Comparison of ENCODE assay signal across 8 cellular contexts in the genomic region with DNA sequence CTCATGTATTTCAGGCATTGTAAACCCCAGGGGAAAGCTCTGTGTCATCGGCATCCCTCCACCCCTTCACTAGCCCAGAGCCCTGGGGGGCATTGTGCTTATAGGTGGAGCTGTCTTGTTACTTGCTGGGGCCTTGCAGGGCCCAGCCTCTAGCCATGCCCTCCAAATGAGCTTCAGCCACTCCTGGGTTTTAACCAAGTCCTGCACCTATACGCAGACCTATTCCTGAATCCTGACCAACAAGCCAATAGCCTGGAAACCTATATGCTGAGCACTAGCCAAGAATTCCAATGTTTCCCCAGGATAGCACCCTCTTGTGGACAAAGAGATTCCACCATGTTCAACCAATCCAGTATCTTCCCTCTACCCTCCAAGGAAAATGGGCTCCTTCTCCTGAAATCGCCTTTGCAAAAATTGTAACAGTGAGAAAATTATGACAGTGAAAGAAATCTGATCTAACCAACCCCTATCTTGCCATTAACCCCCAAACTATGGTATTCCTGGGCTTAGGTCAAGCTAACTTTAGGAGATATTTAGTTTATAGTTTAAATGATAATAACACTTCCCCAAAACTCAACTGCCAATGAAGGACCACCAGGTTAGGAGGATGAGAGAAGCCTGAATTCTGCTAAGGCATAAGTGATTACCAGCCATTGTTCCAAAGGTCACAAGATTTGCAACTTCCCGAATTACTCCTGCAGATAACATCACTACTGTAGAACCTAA. TPM values are rescaled to one million over a fixed set of nuclear protein-coding genes. Genes with fewer than 3 reads are reported as not detected.
DNase-seq lines count a peak whose midpoint lies in the region; ATAC-seq and TF ChIP-seq lines count a peak whose summit lies in the region.

No MANE protein-coding gene starts in this region.

- intact Hi-C loops in Calu3 (cut with micrococcal nuclease; ENCODE audit: unreplicated experiment) (loop anchor here (5.0 kb wide), 1 partner anchor 458 kb away; no protein-coding TSS in a partner anchor), IMR-90 (cut with micrococcal nuclease) (no loop called here), left colon (cut with DNase I, micrococcal nuclease) (loop anchor here in 1 of 2 donors (10.0 kb wide), 1 partner anchor 456 kb away; no protein-coding TSS in a partner anchor)

- H2BK5ac ChIP-seq in IMR-90 (ENCODE audit: low read depth, low read length, poor library complexity, severe bottlenecking): no peak overlapping the region

- H3K4me1 Mint-ChIP-seq in Calu3 (ENCODE audit: low read depth, unreplicated experiment): no peaks in the 10 kb centered on the region

- no CpG with 5 or more reads among the region's 4 CpGs for WGBS in IMR-90 (ENCODE audit: extremely low coverage in 2 of 2, insufficient read length in 1 of 2), 2 experiments

- H3K9me1 ChIP-seq in IMR-90 (ENCODE audit: insufficient read depth, low read length): peaks cover 3% of the 10 kb centered on the region; the same call in 1 of the 2 replicates

- no peak overlapping the region for H3K4me3 Mint-ChIP-seq in Calu3 (ENCODE audit: low read depth, unreplicated experiment)

- peaks cover 6% of the 10 kb centered on the region for H3K4me1 ChIP-seq in IMR-90 (ENCODE audit: control insufficient read depth, insufficient read depth, low read length)

- TF ChIP-seq RAD21 in IMR-90 (IDR thresholded peaks at IDR 0.05; ENCODE audit: low read length): no peak; the same call in 1 of the 2 replicates

- no peak overlapping the region for H2BK20ac ChIP-seq in IMR-90 (ENCODE audit: low read depth, low read length)

- no peak overlapping the region for H2AFZ ChIP-seq in IMR-90 (replicated peaks; ENCODE audit: low read length, poor library complexity)

- no peaks in the 10 kb centered on the region for H3K36me3 Mint-ChIP-seq in Calu3 (ENCODE audit: insufficient read depth, unreplicated experiment)

- peaks cover 9 to 25% of the 10 kb centered on the region in 2 experiments for H3K79me1 ChIP-seq in IMR-90 (ENCODE audit: low read depth in 1 of 2, low read length in 2 of 2)

- ATAC-seq in IMR-90 (ENCODE audit: low read depth): no peak
- peak; percentile 21 for ATAC-seq in left colon
- ATAC-seq in GM21390 (IDR thresholded peaks at IDR 0.05; ENCODE audit: unreplicated experiment): no peak
- ATAC-seq in stimulated activated naive CD8-positive, alpha-beta T cell treated with anti-CD3 and anti-CD28 coated beads, Interleukin-15, Interleukin-2, amounts not matched to agents 100 U/mL and 50 U/mL, for 24 hours: no peak
- no peak for ATAC-seq in GM19452 (IDR thresholded peaks at IDR 0.05; ENCODE audit: unreplicated experiment)
- ATAC-seq in GM19463 (IDR thresholded peaks at IDR 0.05; ENCODE audit: unreplicated experiment): no peak

- no peak overlapping the region for H4K91ac ChIP-seq in IMR-90 (ENCODE audit: insufficient read depth, low read depth, low read length)

- H3K36me3 ChIP-seq in IMR-90 (ENCODE audit: control insufficient read depth, insufficient read depth, low read length): no peaks in the 10 kb centered on the region

- H2BK120ac ChIP-seq in IMR-90 (ENCODE audit: low read depth, low read length): no peak overlapping the region

- H3K4me2 ChIP-seq in IMR-90 (ENCODE audit: low read depth, low read length): no peak overlapping the region

- H3K27ac ChIP-seq in IMR-90 (ENCODE audit: insufficient read depth, low read length): no peak overlapping the region

- H3K9me3 ChIP-seq in IMR-90 (ENCODE audit: control insufficient read depth, insufficient read depth, low read length): no peaks in the 10 kb centered on the region

- H3K18ac ChIP-seq in IMR-90 (ENCODE audit: low read depth, low read length): no peak overlapping the region

- no peak overlapping the region for H4K8ac ChIP-seq in IMR-90 (ENCODE audit: low read depth in 2 of 2, low read length in 2 of 2)

- CTCF ChIA-PET in Calu3 (lab: Charles Lee) (no interaction called here), IMR-90 (lab: Yijun Ruan, JAX) (interaction anchor here (1.2 to 1.4 kb wide), 2 partner anchors 10 to 40 kb away, joined by 4 to 5 read pairs; no protein-coding TSS in a partner anchor)

- no peak overlapping the region for H3K14ac ChIP-seq in IMR-90 (replicated peaks; ENCODE audit: low read depth, low read length)

- no peak overlapping the region for H2BK15ac ChIP-seq in IMR-90 (ENCODE audit: low read depth, low read length)

- peak; percentile 25 for DNase-seq in Calu3
- peak; percentile 33 for DNase-seq in IMR-90
- DNase-seq in SW480 (ENCODE audit: low spot score): peak; percentile 65
- DNase-seq in left colon: no peak
- no peak for DNase-seq in stimulated activated naive CD8-positive, alpha-beta T cell treated with anti-CD3 and anti-CD28 coated beads, Interleukin-15, Interleukin-2, amounts not matched to agents 100 U/mL and 50 U/mL, for 24 hours

- in situ Hi-C loops in IMR-90 (cut with MboI; ENCODE audit: low sequenced_read_pairs): no loop called here

- no peak overlapping the region for H3K23ac ChIP-seq in IMR-90 (ENCODE audit: low read depth, low read length)

- TF ChIP-seq CTCF in Calu3 (IDR thresholded peaks at IDR 0.05; ENCODE audit: unreplicated experiment) (peak; percentile 47), IMR-90 (conservative IDR thresholded peaks at IDR 0.05; ENCODE audit: low read depth, low read length) (peak; percentile 49)

- no peak overlapping the region for H4K5ac ChIP-seq in IMR-90 (ENCODE audit: low read depth, low read length)

- no peaks in the 10 kb centered on the region for H3K27me3 ChIP-seq in IMR-90 (ENCODE audit: control insufficient read depth, insufficient read depth, low read length)

- peaks cover 3% of the 10 kb centered on the region; the same call in 1 of the 2 replicates for H4K20me1 ChIP-seq in IMR-90 (ENCODE audit: insufficient read depth, low read length)

- no peak overlapping the region for H3K27ac Mint-ChIP-seq in Calu3 (ENCODE audit: unreplicated experiment)

- H3K9me3 Mint-ChIP-seq in Calu3 (ENCODE audit: low read depth, unreplicated experiment): peaks cover 3% of the 10 kb centered on the region

- no peak overlapping the region for H2AK9ac ChIP-seq in IMR-90 (replicated peaks; ENCODE audit: low read depth, low read length, poor library complexity)

- no peak for TF ChIP-seq POLR2A in IMR-90 (IDR thresholded peaks at IDR 0.05; ENCODE audit: low read depth, low read length)

- no peak overlapping the region for H3K9ac ChIP-seq in IMR-90 (ENCODE audit: low read depth, low read length)

- no peaks in the 10 kb centered on the region for H3K27me3 Mint-ChIP-seq in Calu3 (ENCODE audit: unreplicated experiment)

- H3K56ac ChIP-seq in IMR-90 (ENCODE audit: extremely low read depth, insufficient read depth, low read length): no peak overlapping the region

- H2AK5ac ChIP-seq in IMR-90 (ENCODE audit: low read depth, low read length): no peak overlapping the region

- dilution Hi-C loops in IMR-90 (cut with HindIII; ENCODE audit: low sequenced_read_pairs, unreplicated experiment): no loop called here

- H3K4me3 ChIP-seq in IMR-90 (ENCODE audit: insufficient read depth, low read depth, low read length): no peak overlapping the region

- BruUV-seq in Calu3 (replicated peaks; lab: Mats Ljungman, UMichigan): no TSS peak
- no TSS peak for BruUV-seq in IMR-90 (replicated peaks; lab: Mats Ljungman, UMichigan)

- POLR2A ChIA-PET in IMR-90 (lab: Charles Lee; ENCODE audit: unreplicated experiment): no interaction called here

- H3K4ac ChIP-seq in IMR-90 (ENCODE audit: low read depth, low read length): no peak overlapping the region

TF ChIP-seq in IMR-90, 13 proteins besides CTCF, POLR2A, EP300 and RAD21:
- no peak for TF ChIP-seq MAFK (IDR thresholded peaks at IDR 0.05; ENCODE audit: low read depth, low read length)
- no peak for TF ChIP-seq RCOR1 (IDR thresholded peaks at IDR 0.05; ENCODE audit: insufficient replicate concordance, low read length)
- TF ChIP-seq SMC3 (IDR thresholded peaks at IDR 0.05; ENCODE audit: low read depth, low read length): peak; percentile 36

RNA-seq across cellular contexts. Expression of a gene that starts 55.5 kb away (rescaled TPM):
- total RNA-seq in Calu3 (2022): 9.6 and 13.2 TPM in 2 replicates
- 16.1 and 18.1 TPM in 2 replicates for total RNA-seq in IMR-90 (2012; rRNA removed)
- 35.3 and 42.6 TPM in 2 replicates for polyA plus RNA-seq in IMR-90 (2012; rRNA removed)
- polyA plus RNA-seq in IMR-90 (2012; cell fraction: cytosol; rRNA removed): 26.9 and 28.3 TPM in 2 replicates
- polyA plus RNA-seq in IMR-90 (2012; cell fraction: nucleus; rRNA removed; ENCODE audit: low replicate concordance): 30.5 and 31.5 TPM in 2 replicates
- total RNA-seq in left colon: 10 to 100 TPM in 1 of 2 donors, 1 to 10 TPM in 1; 4.3 to 13.4 TPM

Comparison
In these comparisons a context has a peak if more than half of its experiments do, and no peak if none do; other contexts are left out.
1. DNase-seq: peak in Calu3 (single experiment), IMR-90 (single experiment) and SW480 (single experiment); none in left colon (0 of 2) and stimulated activated naive CD8-positive, alpha-beta T cell treated with anti-CD3 and anti-CD28 coated beads, Interleukin-15, Interleukin-2, amounts not matched to agents 100 U/mL and 50 U/mL, for 24 hours (single experiment).